7 cellular contexts compared by ENCODE assay signal in genomic region chr10:6204063-6204340, GRCh38. TPM values are rescaled to one million over a fixed set of nuclear protein-coding genes. Genes with fewer than 3 reads are reported as not detected.
DNase-seq lines count a peak whose midpoint lies in the region; ATAC-seq and TF ChIP-seq lines count a peak whose summit lies in the region.

No MANE protein-coding gene starts in this region.

- intact Hi-C loops in naive thymus-derived CD4-positive, alpha-beta T cell (cut with micrococcal nuclease), result loop anchor here (5.0 to 10.0 kb wide), 7 partner anchors 68 to 463 kb away; partner anchors contain the start of genes PRKCQ (in 2 of the 2), ANKRD16 (in 1 of the 2) and IL15RA (in 1 of the 2)

- H3K4me3 ChIP-seq in naive thymus-derived CD4-positive, alpha-beta T cell (ENCODE audit: low read length), result peak overlapping the region; percentile 69
- H3K4me3 ChIP-seq in stomach smooth muscle (ENCODE audit: low read length in 2 of 2), result peak overlapping the region; percentile 84 to 85

- peak overlapping the region; percentile 84 for H3K4me3 Mint-ChIP-seq in endothelial cell (ENCODE audit: unreplicated experiment)
- H3K4me3 Mint-ChIP-seq in naive thymus-derived CD4-positive, alpha-beta T cell, result peak overlapping the region; percentile 84 to 100 (median 96)

- H3K36me3 Mint-ChIP-seq in endothelial cell (ENCODE audit: low read depth, unreplicated experiment), result peaks cover 4% of the 10 kb centered on the region
- peaks cover 0 to 17% (median 0%) of the 10 kb centered on the region in 5 donors for H3K36me3 Mint-ChIP-seq in naive thymus-derived CD4-positive, alpha-beta T cell

- H3K27me3 Mint-ChIP-seq in endothelial cell (ENCODE audit: unreplicated experiment), result peaks cover 8% of the 10 kb centered on the region
- no peaks in the 10 kb centered on the region for H3K27me3 Mint-ChIP-seq in naive thymus-derived CD4-positive, alpha-beta T cell

- H3K9me3 Mint-ChIP-seq in endothelial cell (ENCODE audit: unreplicated experiment), result no peaks in the 10 kb centered on the region
- H3K9me3 Mint-ChIP-seq in naive thymus-derived CD4-positive, alpha-beta T cell, result peaks cover 0 to 2% (median 0%) of the 10 kb centered on the region in 11 donors

- POLR2A ChIA-PET in naive thymus-derived CD4-positive, alpha-beta T cell (lab: Charles Lee), result interaction anchor here (1.2 kb wide), 1 partner anchor 202 kb away, joined by 3 read pairs; no protein-coding TSS in a partner anchor

- DNase-seq in HuH-7.5 (ENCODE audit: low spot score), result peak; percentile 66
- peak; percentile 41 to 43 for DNase-seq in activated CD8-positive, alpha-beta memory T cell treated with anti-CD3 and anti-CD28 coated beads for 4 hours (ENCODE audit: low read depth in 2 of 2)
- DNase-seq in endothelial cell (ENCODE audit: low spot score), result peak; percentile 41
- DNase-seq in naive thymus-derived CD4-positive, alpha-beta T cell, result peak in 8 of 9 donors; percentile 29 to 82 (median 40)

- no peak for ATAC-seq in naive thymus-derived CD4-positive, alpha-beta T cell
- ATAC-seq in GM21528 (IDR thresholded peaks at IDR 0.05; ENCODE audit: low FRiP score, unreplicated experiment) (no peak), HG02798 (IDR thresholded peaks at IDR 0.05; ENCODE audit: poor library complexity, unreplicated experiment) (no peak)

- no peak for TF ChIP-seq CTCF in endothelial cell (IDR thresholded peaks at IDR 0.05; ENCODE audit: unreplicated experiment)

- peaks cover 0 to 12% of the 10 kb centered on the region in 2 donors for H3K4me1 ChIP-seq in naive thymus-derived CD4-positive, alpha-beta T cell (ENCODE audit: control insufficient read depth in 2 of 2, insufficient read depth in 2 of 2, low read length in 2 of 2)
- peaks cover 33% of the 10 kb centered on the region for H3K4me1 ChIP-seq in stomach smooth muscle (ENCODE audit: control insufficient read depth, insufficient read depth, low read length)

- H3K27ac Mint-ChIP-seq in endothelial cell (ENCODE audit: unreplicated experiment), result no peak overlapping the region
- H3K27ac Mint-ChIP-seq in naive thymus-derived CD4-positive, alpha-beta T cell, result peak overlapping the region in 5 of 9 donors; percentile 81 to 97 (median 86)

- no peaks in the 10 kb centered on the region for H3K9me3 ChIP-seq in naive thymus-derived CD4-positive, alpha-beta T cell (ENCODE audit: control insufficient read depth in 2 of 3, low read length in 3 of 3)
- no peaks in the 10 kb centered on the region for H3K9me3 ChIP-seq in stomach smooth muscle (ENCODE audit: control insufficient read depth in 2 of 2, low read length in 2 of 2)

- no peaks in the 10 kb centered on the region for H3K27me3 ChIP-seq in naive thymus-derived CD4-positive, alpha-beta T cell (ENCODE audit: control insufficient read depth in 2 of 2, insufficient read depth in 2 of 2, low read length in 2 of 2)
- no peaks in the 10 kb centered on the region for H3K27me3 ChIP-seq in stomach smooth muscle (ENCODE audit: control insufficient read depth in 1 of 2, insufficient read depth in 2 of 2, low read length in 2 of 2)

- no peak overlapping the region for H3K27ac ChIP-seq in naive thymus-derived CD4-positive, alpha-beta T cell (ENCODE audit: low read depth, low read length)
- peak overlapping the region; percentile 18 for H3K27ac ChIP-seq in stomach smooth muscle (ENCODE audit: low read length)

- peak overlapping the region in 1 of 2 donors; percentile 89 for H3K9ac ChIP-seq in stomach smooth muscle (ENCODE audit: low read length in 2 of 2)

- no peaks in the 10 kb centered on the region for H3K36me3 ChIP-seq in naive thymus-derived CD4-positive, alpha-beta T cell (ENCODE audit: control insufficient read depth in 2 of 3, insufficient read depth in 3 of 3, low read length in 3 of 3)
- no peaks in the 10 kb centered on the region for H3K36me3 ChIP-seq in stomach smooth muscle (ENCODE audit: control insufficient read depth in 2 of 2, insufficient read depth in 2 of 2, low read length in 2 of 2)

- CTCF ChIA-PET in naive thymus-derived CD4-positive, alpha-beta T cell (lab: Charles Lee), result interaction anchor here (0.8 to 1.9 kb wide), 5 partner anchors 31 to 197 kb away, joined by 3 to 7 read pairs (median 4); no protein-coding TSS in a partner anchor

- peaks cover 11% of the 10 kb centered on the region for H3K4me1 Mint-ChIP-seq in endothelial cell (ENCODE audit: unreplicated experiment)
- peaks cover 17 to 45% (median 36%) of the 10 kb centered on the region in 7 donors for H3K4me1 Mint-ChIP-seq in naive thymus-derived CD4-positive, alpha-beta T cell

RNA-seq across cellular contexts. Expression of gene PFKFB3, which starts 1.3 kb away (rescaled TPM):
- total RNA-seq in endothelial cell (ENCODE audit: unreplicated experiment), result 32.3 TPM
- 100 to 1,000 TPM in 1 of 5 experiments, 10 to 100 TPM in 4; 65.9 to 129 (median 80.5) TPM for total RNA-seq in naive thymus-derived CD4-positive, alpha-beta T cell
- polyA plus RNA-seq in naive thymus-derived CD4-positive, alpha-beta T cell, result 10 to 100 TPM in 1 of 2 donors, 1 to 10 TPM in 1; 2.3 to 13.0 TPM
